7 cellular contexts compared by ENCODE assay signal in the genomic region with DNA sequence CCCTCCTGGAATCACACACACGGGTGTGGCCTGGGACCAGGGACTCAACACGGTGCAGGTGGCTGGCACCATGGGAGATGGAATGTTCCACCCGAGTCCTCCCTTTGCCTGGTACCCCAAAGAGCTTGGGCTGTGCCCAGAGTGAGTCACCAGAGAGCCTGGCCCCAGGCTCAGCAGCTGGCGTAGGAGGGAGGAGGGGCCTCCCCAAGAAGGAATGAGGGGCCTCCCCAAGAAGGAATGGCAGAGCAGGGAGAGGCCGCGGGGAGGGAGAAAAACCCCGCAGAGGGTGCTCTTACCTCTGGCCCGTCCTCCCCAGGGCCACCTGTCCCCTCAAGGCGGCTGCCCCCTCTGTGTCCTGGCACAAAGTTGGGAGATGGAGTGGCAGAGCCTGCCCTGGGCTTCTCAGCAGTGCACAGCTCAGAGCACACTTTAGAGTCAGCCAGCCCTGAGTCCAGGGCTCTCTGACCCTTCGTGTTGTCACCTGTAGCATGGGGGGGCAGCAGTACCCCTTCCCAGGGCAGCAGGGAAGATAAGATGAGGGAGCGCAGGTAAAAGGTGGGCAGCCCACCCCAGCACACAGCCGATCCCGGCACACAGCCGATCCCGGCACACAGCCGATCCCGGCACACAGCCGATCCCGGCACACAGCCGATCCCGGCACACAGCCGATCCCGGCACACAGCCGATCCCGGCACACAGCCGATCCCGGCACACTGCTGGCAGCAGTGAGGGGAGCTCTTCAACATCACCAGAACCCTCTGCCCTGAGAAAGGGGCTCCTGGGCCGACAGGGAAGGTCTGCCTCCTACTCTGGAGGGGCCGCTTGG. TPM values are rescaled to one million over a fixed set of nuclear protein-coding genes. Genes with fewer than 3 reads are reported as not detected.
DNase-seq lines count a peak whose midpoint lies in the region; ATAC-seq and TF ChIP-seq lines count a peak whose summit lies in the region.

No MANE protein-coding gene starts in this region.

- H3K4me3 ChIP-seq in GM12865 (ENCODE audit: low read depth, low read length) (peak overlapping the region; percentile 89), epithelial cell of proximal tubule (ENCODE audit: low read depth, low read length) (peak overlapping the region; percentile 39)

- TF ChIP-seq CTCF in GM12865 (IDR thresholded peaks at IDR 0.05; ENCODE audit: insufficient read depth, low read depth, low read length, missing control alignments) (no peak), epithelial cell of proximal tubule (conservative IDR thresholded peaks at IDR 0.05; ENCODE audit: low read depth, low read length) (no peak)

- DNase-seq in GM12865 (ENCODE audit: low read depth) (peak; percentile 29), RKO (ENCODE audit: low spot score) (peak; percentile 80), epithelial cell of proximal tubule (ENCODE audit: low read depth) (no peak), NCI-H1436 (lab: John Stamatoyannopoulos, UW) (no peak)
- DNase-seq in stimulated activated CD4-positive, alpha-beta T cell treated with anti-CD3 and anti-CD28 coated beads, Interleukin-2, amount 100 ng/mL, for 24 hours = peak; percentile 33 to 47
- no peak for DNase-seq in activated CD8-positive, alpha-beta memory T cell treated with anti-CD3 and anti-CD28 coated beads, Interleukin-2, amount 50 U/mL, for 48 hours

- ATAC-seq in HG02938 (IDR thresholded peaks at IDR 0.05; ENCODE audit: unreplicated experiment) = no peak

RNA-seq across cellular contexts. Expression of a gene that starts 20.2 kb away (rescaled TPM):
- total RNA-seq in epithelial cell of proximal tubule = 0.72 and 3.3 TPM in 2 replicates

RNA-seq across cellular contexts. Expression of a gene that starts 33.3 kb away (rescaled TPM):
- total RNA-seq in epithelial cell of proximal tubule = 7.5 and 8.8 TPM in 2 replicates

Comparison
In these comparisons a context has a peak if more than half of its experiments do, and no peak if none do; other contexts are left out.
1. DNase-seq: peak in GM12865 (single experiment), RKO (single experiment) and stimulated activated CD4-positive, alpha-beta T cell treated with anti-CD3 and anti-CD28 coated beads, Interleukin-2, amount 100 ng/mL, for 24 hours (2 of 2); none in epithelial cell of proximal tubule (single experiment), activated CD8-positive, alpha-beta memory T cell treated with anti-CD3 and anti-CD28 coated beads, Interleukin-2, amount 50 U/mL, for 48 hours (single experiment) and NCI-H1436 (single experiment).